ENCODE assay signal across 1 cellular context in the genomic region with DNA sequence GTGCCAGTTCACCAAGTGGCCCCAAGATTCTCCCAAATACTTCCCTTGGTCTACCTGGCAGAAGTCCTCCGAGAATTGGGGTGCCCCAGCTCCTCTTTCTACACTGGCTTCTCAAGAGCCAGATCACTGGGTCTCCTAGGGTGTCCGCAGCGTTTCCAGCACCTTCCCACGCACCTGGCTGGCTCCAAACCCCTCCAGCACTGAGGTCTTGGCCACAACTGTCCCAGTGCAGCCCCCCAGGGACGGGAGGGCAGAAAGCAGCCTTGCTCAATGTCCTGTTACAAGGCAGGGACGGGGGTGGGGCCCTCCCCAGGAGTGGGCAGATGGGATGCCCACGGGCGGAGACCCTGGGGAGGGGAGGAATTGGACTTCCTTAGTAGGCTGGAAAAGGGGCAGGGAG.
TF ChIP-seq lines count a peak whose summit lies in the region.

No MANE protein-coding gene starts in this region.

TF ChIP-seq in HepG2, 621 proteins besides CTCF, POLR2A, EP300 and RAD21 (continued from another document):
- TF ChIP-seq, protein P1, sequence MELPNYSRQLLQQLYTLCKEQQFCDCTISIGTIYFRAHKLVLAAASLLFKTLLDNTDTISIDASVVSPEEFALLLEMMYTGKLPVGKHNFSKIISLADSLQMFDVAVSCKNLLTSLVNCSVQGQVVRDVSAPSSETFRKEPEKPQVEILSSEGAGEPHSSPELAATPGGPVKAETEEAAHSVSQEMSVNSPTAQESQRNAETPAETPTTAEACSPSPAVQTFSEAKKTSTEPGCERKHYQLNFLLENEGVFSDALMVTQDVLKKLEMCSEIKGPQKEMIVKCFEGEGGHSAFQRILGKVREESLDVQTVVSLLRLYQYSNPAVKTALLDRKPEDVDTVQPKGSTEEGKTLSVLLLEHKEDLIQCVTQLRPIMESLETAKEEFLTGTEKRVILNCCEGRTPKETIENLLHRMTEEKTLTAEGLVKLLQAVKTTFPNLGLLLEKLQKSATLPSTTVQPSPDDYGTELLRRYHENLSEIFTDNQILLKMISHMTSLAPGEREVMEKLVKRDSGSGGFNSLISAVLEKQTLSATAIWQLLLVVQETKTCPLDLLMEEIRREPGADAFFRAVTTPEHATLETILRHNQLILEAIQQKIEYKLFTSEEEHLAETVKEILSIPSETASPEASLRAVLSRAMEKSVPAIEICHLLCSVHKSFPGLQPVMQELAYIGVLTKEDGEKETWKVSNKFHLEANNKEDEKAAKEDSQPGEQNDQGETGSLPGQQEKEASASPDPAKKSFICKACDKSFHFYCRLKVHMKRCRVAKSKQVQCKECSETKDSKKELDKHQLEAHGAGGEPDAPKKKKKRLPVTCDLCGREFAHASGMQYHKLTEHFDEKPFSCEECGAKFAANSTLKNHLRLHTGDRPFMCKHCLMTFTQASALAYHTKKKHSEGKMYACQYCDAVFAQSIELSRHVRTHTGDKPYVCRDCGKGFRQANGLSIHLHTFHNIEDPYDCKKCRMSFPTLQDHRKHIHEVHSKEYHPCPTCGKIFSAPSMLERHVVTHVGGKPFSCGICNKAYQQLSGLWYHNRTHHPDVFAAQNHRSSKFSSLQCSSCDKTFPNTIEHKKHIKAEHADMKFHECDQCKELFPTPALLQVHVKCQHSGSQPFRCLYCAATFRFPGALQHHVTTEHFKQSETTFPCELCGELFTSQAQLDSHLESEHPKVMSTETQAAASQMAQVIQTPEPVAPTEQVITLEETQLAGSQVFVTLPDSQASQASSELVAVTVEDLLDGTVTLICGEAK (IDR thresholded peaks at IDR 0.05): no peak
- TF ChIP-seq, protein P1 (CRISPR knock-in tag; IDR thresholded peaks at IDR 0.05): no peak
- TF ChIP-seq, protein P2, sequence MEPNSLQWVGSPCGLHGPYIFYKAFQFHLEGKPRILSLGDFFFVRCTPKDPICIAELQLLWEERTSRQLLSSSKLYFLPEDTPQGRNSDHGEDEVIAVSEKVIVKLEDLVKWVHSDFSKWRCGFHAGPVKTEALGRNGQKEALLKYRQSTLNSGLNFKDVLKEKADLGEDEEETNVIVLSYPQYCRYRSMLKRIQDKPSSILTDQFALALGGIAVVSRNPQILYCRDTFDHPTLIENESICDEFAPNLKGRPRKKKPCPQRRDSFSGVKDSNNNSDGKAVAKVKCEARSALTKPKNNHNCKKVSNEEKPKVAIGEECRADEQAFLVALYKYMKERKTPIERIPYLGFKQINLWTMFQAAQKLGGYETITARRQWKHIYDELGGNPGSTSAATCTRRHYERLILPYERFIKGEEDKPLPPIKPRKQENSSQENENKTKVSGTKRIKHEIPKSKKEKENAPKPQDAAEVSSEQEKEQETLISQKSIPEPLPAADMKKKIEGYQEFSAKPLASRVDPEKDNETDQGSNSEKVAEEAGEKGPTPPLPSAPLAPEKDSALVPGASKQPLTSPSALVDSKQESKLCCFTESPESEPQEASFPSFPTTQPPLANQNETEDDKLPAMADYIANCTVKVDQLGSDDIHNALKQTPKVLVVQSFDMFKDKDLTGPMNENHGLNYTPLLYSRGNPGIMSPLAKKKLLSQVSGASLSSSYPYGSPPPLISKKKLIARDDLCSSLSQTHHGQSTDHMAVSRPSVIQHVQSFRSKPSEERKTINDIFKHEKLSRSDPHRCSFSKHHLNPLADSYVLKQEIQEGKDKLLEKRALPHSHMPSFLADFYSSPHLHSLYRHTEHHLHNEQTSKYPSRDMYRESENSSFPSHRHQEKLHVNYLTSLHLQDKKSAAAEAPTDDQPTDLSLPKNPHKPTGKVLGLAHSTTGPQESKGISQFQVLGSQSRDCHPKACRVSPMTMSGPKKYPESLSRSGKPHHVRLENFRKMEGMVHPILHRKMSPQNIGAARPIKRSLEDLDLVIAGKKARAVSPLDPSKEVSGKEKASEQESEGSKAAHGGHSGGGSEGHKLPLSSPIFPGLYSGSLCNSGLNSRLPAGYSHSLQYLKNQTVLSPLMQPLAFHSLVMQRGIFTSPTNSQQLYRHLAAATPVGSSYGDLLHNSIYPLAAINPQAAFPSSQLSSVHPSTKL (CRISPR knock-in tag; IDR thresholded peaks at IDR 0.05): no peak
